ENCODE assay signal across 22 cellular contexts in the genomic region with DNA sequence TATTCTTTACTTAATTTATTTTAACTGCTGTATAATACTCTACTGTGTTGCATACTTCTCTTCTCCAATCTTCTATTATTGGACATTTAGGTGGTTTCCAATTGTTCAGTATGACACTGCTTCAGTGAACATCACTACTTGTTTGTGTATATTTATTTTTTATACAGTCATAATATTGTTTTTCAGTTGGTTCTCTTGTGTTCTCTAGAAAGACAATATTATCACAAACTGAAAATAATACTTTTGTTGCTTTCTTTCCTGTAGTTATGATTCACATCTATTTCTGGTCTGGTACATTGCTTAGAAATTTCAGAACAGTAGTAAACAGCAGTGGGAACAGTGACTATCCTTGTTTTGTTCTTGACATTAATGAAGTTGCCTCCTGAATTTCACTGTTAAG.
DNase-seq lines count a peak whose midpoint lies in the region; ATAC-seq lines count a peak whose summit lies in the region.
"Had no signal": no experiment of that assay in that cellular context is flagged by ENCODE, and none has a peak within 500 bp of the region (broad histone marks: within the 10 kb centered on the region; RNA-seq: fewer than 3 reads in every experiment).

No MANE protein-coding gene starts in this region.

- no peak for DNase-seq in activated CD4-positive, CD25-positive, alpha-beta regulatory T cell (lab: John Stamatoyannopoulos, UW)
- peak; percentile 29 for DNase-seq in iris pigment epithelial cell (ENCODE audit: low read depth)
- no peak for DNase-seq in superior temporal gyrus (ENCODE audit: extremely low spot score)
- no peak for DNase-seq in NCI-H2171 (lab: John Stamatoyannopoulos, UW)
- DNase-seq: activated B cell treated with CpG ODN at 0.5 μM for 24 hours; activated CD8-positive, alpha-beta T cell treated with anti-CD3 and anti-CD28 coated beads for 36 hours; activated naive CD4-positive, alpha-beta T cell treated with anti-CD3 and anti-CD28 coated beads, Interleukin-2, amount 10 ng/mL, durations not matched to agents 7 days and 5 days; AML-193; caudate nucleus; CD8-positive, alpha-beta memory T cell; heart left ventricle; HFFc6; naive B cell; NCI-H2171 treated with DMSO at 0.1 percent for 48 hours; NCI-H69; stimulated activated CD4-positive, alpha-beta T cell treated with anti-CD3 and anti-CD28 coated beads, Interleukin-4, amount 100 ng/mL, for 24 hours; upper lobe of left lung had no signal

- ATAC-seq in activated CD4-positive, CD25-positive, alpha-beta regulatory T cell treated with anti-CD3 and anti-CD28 coated beads, Interleukin-2, amount 50 U/mL, for 24 hours = peak; percentile 49 to 63
- ATAC-seq in GM19455 (IDR thresholded peaks at IDR 0.05; ENCODE audit: unreplicated experiment) (peak; percentile 69), HG03442 (IDR thresholded peaks at IDR 0.05; ENCODE audit: unreplicated experiment) (peak; percentile 70), GM19452 (IDR thresholded peaks at IDR 0.05; ENCODE audit: unreplicated experiment) (no peak)
- ATAC-seq: activated CD8-positive, alpha-beta T cell treated with anti-CD3 and anti-CD28 coated beads for 36 hours; heart left ventricle; SK-N-SH treated with all-trans-retinoic acid at 6 μM for 48 hours had no signal
